Comparison of ENCODE assay signal across 21 cellular contexts in the genomic region with DNA sequence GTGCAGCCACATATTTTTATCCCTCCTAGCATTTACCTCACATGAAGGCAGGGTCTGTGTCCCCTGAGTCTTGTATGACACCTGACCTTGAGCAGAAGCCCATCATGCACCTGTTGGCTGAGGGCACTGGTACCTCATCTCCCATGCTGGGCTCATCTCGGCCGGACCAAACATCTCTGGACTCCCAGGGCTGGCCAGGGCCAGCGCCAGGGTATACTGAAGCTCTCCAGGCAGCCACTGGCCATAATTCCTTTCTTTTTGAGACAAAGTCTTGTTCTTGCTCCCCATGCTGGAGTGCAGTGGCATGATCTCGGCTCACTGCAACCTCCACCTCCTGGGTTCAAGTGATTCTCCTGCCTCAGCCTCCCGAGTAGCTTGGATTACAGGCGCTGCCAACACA. TPM values are rescaled to one million over a fixed set of nuclear protein-coding genes. Genes with fewer than 3 reads are reported as not detected.
DNase-seq lines count a peak whose midpoint lies in the region; ATAC-seq, FAIRE-seq and TF ChIP-seq lines count a peak whose summit lies in the region.
"Had no signal": no experiment of that assay in that cellular context is flagged by ENCODE, and none has a peak within 500 bp of the region (broad histone marks: within the 10 kb centered on the region; RNA-seq: fewer than 3 reads in every experiment).

No MANE protein-coding gene starts in this region.

- H3K4me1 ChIP-seq in kidney (ENCODE audit: control insufficient read depth in 1 of 2, insufficient read depth in 1 of 2, low read depth in 1 of 2, low read length in 2 of 2), result no peaks in the 10 kb centered on the region

- DNase-seq in GM06990 (ENCODE audit: extremely low read depth, insufficient read length) (no peak), kidney (peak; percentile 36), frontal cortex (ENCODE audit: low spot score in 2 of 2) (no peak), T1000 (lab: John Stamatoyannopoulos, UW) (no peak)
- DNase-seq in stimulated activated naive B cell treated with anti-CD40 and anti-IgM and Interleukin-4, amounts not matched to agents 10 μg/mL and 1 μg/mL and 100 μg/mL, for 72 hours, result no peak
- DNase-seq: DMS 273 treated with DMSO at 0.1 percent for 48 hours, DND-41, H9, MV-4-11, NCI-H1417, NCI-H187, NCI-H2227 treated with DMSO at 0.1 percent for 48 hours, NCI-H510A treated with DMSO at 0.1 percent for 48 hours, NCI-H774, OCI-M1, Right ventricle myocardium superior had no signal

- peaks cover 15% of the 10 kb centered on the region for H3K36me3 Mint-ChIP-seq in IgD-negative memory B cell
- H3K36me3 Mint-ChIP-seq in stimulated activated naive B cell treated with anti-CD40 and anti-IgM and Interleukin-4, amounts not matched to agents 10 μg/mL and 1 μg/mL and 100 μg/mL, for 72 hours, result peaks cover 73 to 91% of the 10 kb centered on the region in 2 donors

- H3K27me3 Mint-ChIP-seq in IgD-negative memory B cell, result no peaks in the 10 kb centered on the region
- H3K27me3 Mint-ChIP-seq in stimulated activated naive B cell treated with anti-CD40 and anti-IgM and Interleukin-4, amounts not matched to agents 10 μg/mL and 1 μg/mL and 100 μg/mL, for 72 hours, result no peaks in the 10 kb centered on the region

- H3K4me3 ChIP-seq in GM06990 (replicated peaks; ENCODE audit: low read depth, low read length) (peak overlapping the region; percentile 70), kidney (ENCODE audit: low read length in 2 of 2) (no peak overlapping the region)

- H3K4me1 Mint-ChIP-seq in IgD-negative memory B cell, result peaks cover 47 to 71% (median 55%) of the 10 kb centered on the region in 3 donors
- peaks cover 65 to 96% of the 10 kb centered on the region in 2 donors for H3K4me1 Mint-ChIP-seq in stimulated activated naive B cell treated with anti-CD40 and anti-IgM and Interleukin-4, amounts not matched to agents 10 μg/mL and 1 μg/mL and 100 μg/mL, for 72 hours

- no peak overlapping the region for H3K27ac ChIP-seq in kidney (ENCODE audit: low read depth in 2 of 2, low read length in 2 of 2)
- H3K27ac ChIP-seq: KMS-11 had no signal

- TF ChIP-seq CTCF in GM06990 (IDR thresholded peaks at IDR 0.05; ENCODE audit: insufficient read depth, low read length, poor library complexity, severe bottlenecking) (no peak), kidney (IDR thresholded peaks at IDR 0.05; ENCODE audit: borderline replicate concordance, extremely low read depth, insufficient read depth) (no peak)

- H3K9me3 ChIP-seq in kidney (ENCODE audit: control insufficient read depth in 1 of 2, low read length in 2 of 2), result no peaks in the 10 kb centered on the region

- no peak overlapping the region for H3K9ac ChIP-seq in kidney (ENCODE audit: low read length in 2 of 2)
- H3K9ac ChIP-seq: KMS-11 had no signal

- no peak for ATAC-seq in stimulated activated naive B cell treated with anti-CD40 and anti-IgM and Interleukin-4, amounts not matched to agents 10 μg/mL and 1 μg/mL and 100 μg/mL, for 72 hours (replicated peaks)
- ATAC-seq in GM21447 (IDR thresholded peaks at IDR 0.05; ENCODE audit: unreplicated experiment), result no peak

- H3K4me3 Mint-ChIP-seq in IgD-negative memory B cell, result peak overlapping the region; percentile 67 to 84 (median 70)
- peak overlapping the region; percentile 78 to 83 for H3K4me3 Mint-ChIP-seq in stimulated activated naive B cell treated with anti-CD40 and anti-IgM and Interleukin-4, amounts not matched to agents 10 μg/mL and 1 μg/mL and 100 μg/mL, for 72 hours
- H3K4me3 Mint-ChIP-seq: CD14-positive monocyte, H9 had no signal

- peaks cover 9% of the 10 kb centered on the region for H3K36me3 ChIP-seq in GM06990 (ENCODE audit: control insufficient read depth, insufficient read depth, low read length)
- no peaks in the 10 kb centered on the region for H3K36me3 ChIP-seq in kidney (ENCODE audit: control insufficient read depth in 1 of 2, insufficient read depth in 2 of 2, low read length in 2 of 2)

- H3K27me3 ChIP-seq in GM06990 (replicated peaks; ENCODE audit: control insufficient read depth, insufficient read depth, low read length), result no peaks in the 10 kb centered on the region

- intact Hi-C loops in kidney (cut with DNase I), result no loop called here

- H3K27ac Mint-ChIP-seq in IgD-negative memory B cell, result peak overlapping the region; percentile 87 to 99 (median 97)
- peak overlapping the region; percentile 98 for H3K27ac Mint-ChIP-seq in stimulated activated naive B cell treated with anti-CD40 and anti-IgM and Interleukin-4, amounts not matched to agents 10 μg/mL and 1 μg/mL and 100 μg/mL, for 72 hours
- H3K27ac Mint-ChIP-seq: H9 had no signal

- no peak for FAIRE-seq in kidney (lab: Jason Lieb, UNC)
- no peak for FAIRE-seq in frontal cortex (lab: Jason Lieb, UNC)
- FAIRE-seq: G401.6 had no signal

- peaks cover 0 to 3% (median 0%) of the 10 kb centered on the region in 3 donors for H3K9me3 Mint-ChIP-seq in IgD-negative memory B cell
- H3K9me3 Mint-ChIP-seq in stimulated activated naive B cell treated with anti-CD40 and anti-IgM and Interleukin-4, amounts not matched to agents 10 μg/mL and 1 μg/mL and 100 μg/mL, for 72 hours, result peaks cover 4% of the 10 kb centered on the region in 2 donors

RNA-seq across cellular contexts. Expression of a gene that starts 22.0 kb away (rescaled TPM):
- 441 TPM for polyA plus RNA-seq in IgD-negative memory B cell
- 7.1 TPM for total RNA-seq in kidney
- 4.7 TPM for polyA plus RNA-seq in kidney (ENCODE audit: insufficient read depth, low read depth, low replicate concordance)
- total RNA-seq in frontal cortex, result 7.3 TPM

RNA-seq across cellular contexts. Expression of a gene that starts 53.0 kb away (rescaled TPM):
- polyA plus RNA-seq in IgD-negative memory B cell (24.2 TPM), kidney (ENCODE audit: insufficient read depth, low read depth, low replicate concordance) (71.2 TPM)
- total RNA-seq in kidney (76.9 TPM), frontal cortex (35.9 TPM)
